Comparison of ENCODE assay signal across 10 cellular contexts in genomic region chr10:121700416-121700815, GRCh38.
"Had no signal": no experiment of that assay in that cellular context is flagged by ENCODE, and none has a peak within 500 bp of the region (broad histone marks: within the 10 kb centered on the region; RNA-seq: fewer than 3 reads in every experiment).

No MANE protein-coding gene starts in this region.

- DNase-seq: GM23248, GOT3, H7, H9, HCEC 1CT, HFFc6 had no signal

- ATAC-seq: GM23338, HCT116 had no signal

- H3K36me3 ChIP-seq: HAP-1 had no signal

- H3K4me3 ChIP-seq: GM23248, GM23338, HAP-1 had no signal

- H3K27ac ChIP-seq: GM23248 had no signal

- H3K4me2 ChIP-seq: GM23338 had no signal

- H2AFZ ChIP-seq: GM23248, GM23338 had no signal

- FAIRE-seq: H54 had no signal

- H3K9me3 ChIP-seq: HAP-1 had no signal

- H3K9ac ChIP-seq: GM23248 had no signal
